ENCODE assay signal across 24 cellular contexts in genomic region chr5:42555797-42556196, GRCh38.
A peak's percentile ranks its signal among the peaks of the same experiment; 100 is the strongest.
DNase-seq lines count a peak whose midpoint lies in the region; ATAC-seq and TF ChIP-seq lines count a peak whose summit lies in the region.
"Had no signal": no experiment of that assay in that cellular context is flagged by ENCODE, and none has a peak within 500 bp of the region (broad histone marks: within the 10 kb centered on the region; RNA-seq: fewer than 3 reads in every experiment).

No MANE protein-coding gene starts in this region.

- dilution Hi-C loops in mammary epithelial cell (cut with HindIII; ENCODE audit: low sequenced_read_pairs), result no loop called here

- H3K4me2 ChIP-seq in mammary epithelial cell (ENCODE audit: insufficient read depth, low read depth, low read length), result no peak overlapping the region

- H3K4me1 Mint-ChIP-seq in activated CD8-positive, alpha-beta T cell treated with anti-CD3 and anti-CD28 coated beads for 36 hours (ENCODE audit: low read depth), result no peaks in the 10 kb centered on the region

- in situ Hi-C loops in mammary epithelial cell (cut with MboI; ENCODE audit: low sequenced_read_pairs in 2 of 2), result no loop called here
- in situ Hi-C loops in gastrocnemius medialis (cut with MboI; ENCODE audit: low sequenced_read_pairs in 4 of 4), result no loop called here

- H3K9ac ChIP-seq in mammary epithelial cell (ENCODE audit: insufficient read depth, low read length), result no peak overlapping the region
- H3K9ac ChIP-seq: GM23248 had no signal

- 71% methylated on average over 6 of the region's 6 CpGs for WGBS in mammary epithelial cell (ENCODE audit: low coverage, missing lambda C conversion rate)

- no peaks in the 10 kb centered on the region for H3K36me3 Mint-ChIP-seq in activated CD8-positive, alpha-beta T cell treated with anti-CD3 and anti-CD28 coated beads for 36 hours (ENCODE audit: low read depth)
- H3K36me3 Mint-ChIP-seq: CD8-positive, alpha-beta T cell had no signal

- no peaks in the 10 kb centered on the region for H3K36me3 ChIP-seq in mammary epithelial cell (ENCODE audit: insufficient read depth, low read length)
- H3K36me3 ChIP-seq in gastrocnemius medialis, result no peaks in the 10 kb centered on the region
- H3K36me3 ChIP-seq: SJCRH30 had no signal

- no peak overlapping the region for H3K4me3 ChIP-seq in mammary epithelial cell (replicated peaks in 1 of 3; ENCODE audit: insufficient read depth in 1 of 3, low read depth in 2 of 3, low read length in 3 of 3)
- H3K4me3 ChIP-seq in gastrocnemius medialis, result peak overlapping the region in 1 of 4 donors; percentile 3
- H3K4me3 ChIP-seq: GM23248, SJCRH30 had no signal

- H3K4me1 ChIP-seq in mammary epithelial cell (ENCODE audit: insufficient read depth, low read length) (no peaks in the 10 kb centered on the region), gastrocnemius medialis (peaks cover 42 to 46% of the 10 kb centered on the region in 2 donors)
- H3K4me1 ChIP-seq: SJCRH30 had no signal

- intact Hi-C loops in mammary epithelial cell (cut with micrococcal nuclease), result no loop called here
- intact Hi-C loops in gastrocnemius medialis (cut with DNase I; ENCODE audit: low total_unique reads), result loop anchor here (2.0 kb wide), 1 partner anchor 37 kb away; no protein-coding TSS in a partner anchor
- intact Hi-C loops in activated CD8-positive, alpha-beta T cell treated with anti-CD3 and anti-CD28 coated beads for 36 hours (cut with micrococcal nuclease), result no loop called here

- TF ChIP-seq CTCF in mammary epithelial cell (conservative IDR thresholded peaks at IDR 0.05 in 1 of 2, IDR thresholded peaks at IDR 0.05 in 1 of 2; ENCODE audit: extremely low read depth in 1 of 2, insufficient read depth in 1 of 2, low read depth in 1 of 2, low read length in 2 of 2), result no peak
- TF ChIP-seq CTCF in gastrocnemius medialis (IDR thresholded peaks at IDR 0.05 in 4 of 5, conservative IDR thresholded peaks at IDR 0.05 in 1 of 5), result no peak
- TF ChIP-seq CTCF in activated CD8-positive, alpha-beta T cell treated with anti-CD3 and anti-CD28 coated beads for 36 hours (IDR thresholded peaks at IDR 0.05), result no peak

- peak in 1 of 2 donors; percentile 27 for TF ChIP-seq POLR2A in gastrocnemius medialis (IDR thresholded peaks at IDR 0.05)

- BruUV-seq in mammary epithelial cell (replicated peaks; lab: Mats Ljungman, UMichigan), result no TSS peak

- no peak overlapping the region for H3K4me3 Mint-ChIP-seq in activated CD8-positive, alpha-beta T cell treated with anti-CD3 and anti-CD28 coated beads for 36 hours
- H3K4me3 Mint-ChIP-seq: CD8-positive, alpha-beta T cell; H9; HFFc6 had no signal

- H3K27me3 Mint-ChIP-seq in activated CD8-positive, alpha-beta T cell treated with anti-CD3 and anti-CD28 coated beads for 36 hours, result peaks cover 3% of the 10 kb centered on the region

- no peak overlapping the region for H3K27ac Mint-ChIP-seq in activated CD8-positive, alpha-beta T cell treated with anti-CD3 and anti-CD28 coated beads for 36 hours
- H3K27ac Mint-ChIP-seq: CD8-positive, alpha-beta T cell; H9; HFFc6 had no signal

- H3K27ac ChIP-seq in mammary epithelial cell (ENCODE audit: insufficient read depth, low read depth, low read length) (no peak overlapping the region), gastrocnemius medialis (peak overlapping the region; percentile 82 to 89 (median 88))
- H3K27ac ChIP-seq: GM23248, SJCRH30 had no signal

- CTCF ChIA-PET in mammary epithelial cell (lab: Charles Lee; ENCODE audit: low non-redundant PET), result interaction anchor here (0.6 kb wide), 1 partner anchor 41 kb away, joined by 3 read pairs; no protein-coding TSS in a partner anchor
- CTCF ChIA-PET in activated CD8-positive, alpha-beta T cell treated with anti-CD3 and anti-CD28 coated beads for 36 hours (lab: Charles Lee), result no interaction called here

- H2AFZ ChIP-seq in mammary epithelial cell (ENCODE audit: low read depth, low read length), result no peak overlapping the region
- H2AFZ ChIP-seq: GM23248 had no signal

- H3K9me3 ChIP-seq in mammary epithelial cell (replicated peaks; ENCODE audit: insufficient read depth, low read length) (no peaks in the 10 kb centered on the region), gastrocnemius medialis (no peaks in the 10 kb centered on the region)
- H3K9me3 ChIP-seq: SJCRH30 had no signal

- peak; percentile 59 for ATAC-seq in left lobe of liver
- peak; percentile 84 to 86 for ATAC-seq in gastrocnemius medialis
- no peak for ATAC-seq in activated CD8-positive, alpha-beta T cell treated with anti-CD3 and anti-CD28 coated beads for 36 hours
- ATAC-seq: CD8-positive, alpha-beta T cell; Panc1 had no signal

- H3K79me2 ChIP-seq in mammary epithelial cell (ENCODE audit: insufficient read depth, low read length), result no peaks in the 10 kb centered on the region

- peak; percentile 48 for DNase-seq in HuH-7 (ENCODE audit: low spot score)
- peak; percentile 23 for DNase-seq in mammary epithelial cell
- DNase-seq in left lobe of liver (ENCODE audit: low spot score), result peak; percentile 70
- DNase-seq in gastrocnemius medialis, result peak; percentile 71 to 73
- DNase-seq in NCI-H146 (lab: John Stamatoyannopoulos, UW), result no peak
- no peak for DNase-seq in activated CD8-positive, alpha-beta T cell treated with anti-CD3 and anti-CD28 coated beads for 36 hours
- DNase-seq in cerebellar nuclear complex (lab: John Stamatoyannopoulos, UW), result no peak
- DNase-seq: AML-193; C1 segment of cervical spinal cord; Calu3; CD8-positive, alpha-beta T cell; DMS153; GM23248; H9; HFFc6; KG1; NCI-H1105; NCI-H2029 treated with DMSO at 0.1 percent for 48 hours; NCI-H345; NCI-H524; NCI-H774; NK-92 treated with Interleukin-12 subunit alpha and Interleukin-12 subunit beta, amount 100 ng/mL, for 24 hours; SJCRH30 had no signal

- H4K20me1 ChIP-seq in mammary epithelial cell (ENCODE audit: insufficient read depth, low read length), result no peaks in the 10 kb centered on the region

- H3K27me3 ChIP-seq in mammary epithelial cell (ENCODE audit: insufficient read depth, low read length) (no peaks in the 10 kb centered on the region), gastrocnemius medialis (no peaks in the 10 kb centered on the region)
- H3K27me3 ChIP-seq: SJCRH30 had no signal

- POLR2A ChIA-PET in activated CD8-positive, alpha-beta T cell treated with anti-CD3 and anti-CD28 coated beads for 36 hours (lab: Charles Lee), result no interaction called here

- no peaks in the 10 kb centered on the region for H3K9me3 Mint-ChIP-seq in activated CD8-positive, alpha-beta T cell treated with anti-CD3 and anti-CD28 coated beads for 36 hours
- H3K9me3 Mint-ChIP-seq: CD8-positive, alpha-beta T cell; H9 had no signal

Comparison
In these comparisons a context has a peak if more than half of its experiments do, and no peak if none do; other contexts are left out.
1. DNase-seq: peak in HuH-7 (single experiment), mammary epithelial cell (single experiment), left lobe of liver (single experiment) and gastrocnemius medialis (2 of 2); none in NCI-H146 (single experiment), activated CD8-positive, alpha-beta T cell treated with anti-CD3 and anti-CD28 coated beads for 36 hours (single experiment) and cerebellar nuclear complex (0 of 2).